In the genomic region with DNA sequence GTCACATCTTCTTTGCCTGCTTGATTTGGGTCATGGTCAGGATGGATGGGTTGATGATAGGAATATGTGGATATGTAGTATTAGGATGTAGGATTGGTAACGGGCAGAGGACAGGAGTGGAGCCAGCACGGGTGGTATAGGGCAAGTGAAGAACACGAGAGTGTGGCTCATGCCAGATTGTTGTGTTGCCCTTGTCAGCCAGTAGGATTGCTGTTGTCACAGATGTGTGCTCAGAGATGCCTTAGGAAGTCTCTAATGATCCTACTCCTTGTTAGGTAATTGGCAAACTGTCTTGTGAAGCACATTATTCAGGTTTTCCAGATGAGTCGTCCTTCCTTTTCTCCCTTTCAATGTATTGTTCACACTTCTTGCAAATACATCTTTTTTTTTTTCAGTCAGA, we compare ENCODE assay signal across 9 cellular contexts. TPM values are rescaled to one million over a fixed set of nuclear protein-coding genes. Genes with fewer than 3 reads are reported as not detected.
A peak's percentile ranks its signal among the peaks of the same experiment; 100 is the strongest.
DNase-seq lines count a peak whose midpoint lies in the region; ATAC-seq and TF ChIP-seq lines count a peak whose summit lies in the region.
"Had no signal": no experiment of that assay in that cellular context is flagged by ENCODE, and none has a peak within 500 bp of the region (broad histone marks: within the 10 kb centered on the region; RNA-seq: fewer than 3 reads in every experiment).

No MANE protein-coding gene starts in this region.

- H3K4me1 Mint-ChIP-seq in activated CD8-positive, alpha-beta T cell treated with anti-CD3 and anti-CD28 coated beads for 36 hours (ENCODE audit: low read depth): peaks cover 19% of the 10 kb centered on the region

- intact Hi-C loops in activated CD8-positive, alpha-beta T cell treated with anti-CD3 and anti-CD28 coated beads for 36 hours (cut with micrococcal nuclease): loop anchor here (5.0 kb wide), 1 partner anchor 72 kb away; no protein-coding TSS in a partner anchor

- CTCF ChIA-PET in activated CD8-positive, alpha-beta T cell treated with anti-CD3 and anti-CD28 coated beads for 36 hours (lab: Charles Lee): interaction anchor here (1.3 kb wide), 1 partner anchor 75 kb away, joined by 5 read pairs; no protein-coding TSS in a partner anchor

- H3K27ac Mint-ChIP-seq in activated CD8-positive, alpha-beta T cell treated with anti-CD3 and anti-CD28 coated beads for 36 hours: no peak overlapping the region
- H3K27ac Mint-ChIP-seq: activated naive CD8-positive, alpha-beta T cell had no signal

- TF ChIP-seq CTCF in activated CD8-positive, alpha-beta T cell treated with anti-CD3 and anti-CD28 coated beads for 36 hours (IDR thresholded peaks at IDR 0.05): peak; percentile 37

- H3K9me3 Mint-ChIP-seq in activated CD8-positive, alpha-beta T cell treated with anti-CD3 and anti-CD28 coated beads for 36 hours: no peaks in the 10 kb centered on the region

- peak; percentile 71 for ATAC-seq in GM21529 (IDR thresholded peaks at IDR 0.05; ENCODE audit: unreplicated experiment)
- ATAC-seq in activated CD8-positive, alpha-beta T cell treated with anti-CD3 and anti-CD28 coated beads for 36 hours: peak; percentile 96

- POLR2A ChIA-PET in activated CD8-positive, alpha-beta T cell treated with anti-CD3 and anti-CD28 coated beads for 36 hours (lab: Charles Lee): no interaction called here

- DNase-seq in NCI-H748 (lab: John Stamatoyannopoulos, UW; ENCODE audit: unreplicated experiment) (peak; percentile 19), NCI-H748 treated with DMSO at 0.1 percent for 48 hours (lab: John Stamatoyannopoulos, UW) (no peak), HT-29 (ENCODE audit: low spot score) (peak; percentile 17), iPS DF 19.7 (ENCODE audit: low read depth, low spot score) (peak; percentile 17), NCI-H510A treated with DMSO at 0.1 percent for 48 hours (lab: John Stamatoyannopoulos, UW) (no peak), OCI-M2 (lab: John Stamatoyannopoulos, UW; ENCODE audit: unreplicated experiment) (no peak)
- DNase-seq in activated CD8-positive, alpha-beta T cell treated with anti-CD3 and anti-CD28 coated beads for 36 hours: peak; percentile 30

- H3K4me3 Mint-ChIP-seq in activated CD8-positive, alpha-beta T cell treated with anti-CD3 and anti-CD28 coated beads for 36 hours: no peak overlapping the region
- H3K4me3 Mint-ChIP-seq: activated naive CD8-positive, alpha-beta T cell had no signal

- no peaks in the 10 kb centered on the region for H3K36me3 Mint-ChIP-seq in activated CD8-positive, alpha-beta T cell treated with anti-CD3 and anti-CD28 coated beads for 36 hours (ENCODE audit: low read depth)

- no peaks in the 10 kb centered on the region for H3K27me3 Mint-ChIP-seq in activated CD8-positive, alpha-beta T cell treated with anti-CD3 and anti-CD28 coated beads for 36 hours
- H3K27me3 Mint-ChIP-seq: activated naive CD8-positive, alpha-beta T cell had no signal

RNA-seq across cellular contexts. Expression of gene ATP10D, which starts 5.5 kb away (rescaled TPM):
- total RNA-seq in HT-29 (2014; rRNA removed; shearing (Covaris generic)): 0.08 TPM in 1 of 2 replicates, not detected in the other
- total RNA-seq in activated CD8-positive, alpha-beta T cell treated with anti-CD3 and anti-CD28 coated beads for 36 hours: 1 to 10 TPM; 4.1 to 4.7 TPM

RNA-seq across cellular contexts. Expression of gene COMMD8, which starts 27.0 kb away (rescaled TPM):
- 7.9 and 12.9 TPM in 2 replicates for total RNA-seq in HT-29 (2014; rRNA removed; shearing (Covaris generic))
- 10 to 100 TPM; 30.5 to 32.8 TPM for total RNA-seq in activated CD8-positive, alpha-beta T cell treated with anti-CD3 and anti-CD28 coated beads for 36 hours

Comparison
In these comparisons a context has a peak if more than half of its experiments do, and no peak if none do; other contexts are left out.
1. DNase-seq: peak in NCI-H748 (single experiment), HT-29 (single experiment), activated CD8-positive, alpha-beta T cell treated with anti-CD3 and anti-CD28 coated beads for 36 hours (single experiment) and iPS DF 19.7 (single experiment); none in NCI-H748 treated with DMSO at 0.1 percent for 48 hours (single experiment), NCI-H510A treated with DMSO at 0.1 percent for 48 hours (single experiment) and OCI-M2 (single experiment).